8 cellular contexts compared by ENCODE assay signal in the genomic region with DNA sequence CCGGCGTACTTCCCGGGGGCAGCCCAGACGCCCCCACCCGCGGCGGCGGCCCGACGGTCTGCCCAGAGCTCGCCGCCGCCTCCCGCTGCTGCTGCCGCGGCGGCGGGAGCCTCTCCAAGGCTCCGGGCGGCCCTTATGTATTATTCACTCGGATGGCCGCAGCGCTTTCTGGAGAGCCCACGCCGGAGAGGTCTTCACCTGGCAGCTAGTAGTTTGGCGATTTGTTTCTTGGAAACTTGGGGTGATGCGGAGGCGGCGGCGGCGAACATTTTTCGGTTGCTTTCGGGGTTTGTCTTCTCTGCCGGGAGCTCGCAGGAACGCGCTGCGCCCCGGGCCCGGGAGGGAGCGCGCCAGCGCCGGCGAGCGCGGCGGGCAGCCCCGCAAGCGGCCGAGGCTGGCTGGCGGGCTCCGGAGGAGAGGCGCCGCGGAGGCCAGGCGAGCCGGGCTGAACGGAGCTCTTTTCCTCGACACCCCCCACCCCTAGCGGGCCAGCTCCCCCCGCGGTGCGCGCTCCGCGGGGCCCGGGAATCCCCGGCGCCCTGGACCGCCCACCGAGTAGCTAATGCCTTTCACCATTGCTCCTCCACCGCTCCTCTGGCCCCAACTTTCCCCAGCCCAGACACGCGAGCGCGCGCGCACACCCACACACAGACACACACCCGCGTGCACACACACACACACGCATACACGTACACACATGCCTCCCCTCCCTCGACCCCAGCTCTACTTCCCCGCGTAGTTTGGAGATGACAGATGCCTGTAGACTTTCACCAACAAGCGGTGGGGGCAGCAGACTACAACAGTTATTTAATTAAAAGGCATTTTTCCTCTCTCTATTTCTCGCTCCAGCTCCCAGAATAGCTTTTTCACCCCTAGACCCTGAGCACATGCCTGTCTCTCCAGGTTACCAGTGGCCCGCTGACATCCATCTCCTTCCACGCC.
DNase-seq lines count a peak whose midpoint lies in the region; ATAC-seq and TF ChIP-seq lines count a peak whose summit lies in the region.

No MANE protein-coding gene starts in this region.

- peak; percentile 37 for DNase-seq in EH (ENCODE audit: low read depth)
- DNase-seq in activated CD8-positive, alpha-beta memory T cell treated with anti-CD3 and anti-CD28 coated beads, Interleukin-2, amount 50 U/mL, for 4 hours, result peak; percentile 21
- DNase-seq in fibroblast of lung (ENCODE audit: low read depth in 2 of 2), result peak; percentile 57 to 64
- no peak for DNase-seq in natural killer cell treated with Interleukin-12 subunit alpha and Interleukin-12 subunit beta and Interleukin-15 and Interleukin-18, amount 100 ng/mL, for 72 hours (ENCODE audit: low spot score)

- H3K4me3 Mint-ChIP-seq in IgD-negative memory B cell, result peak overlapping the region; percentile 92 to 97 (median 95)
- H3K4me3 Mint-ChIP-seq in natural killer cell treated with Interleukin-12 subunit alpha and Interleukin-12 subunit beta and Interleukin-15 and Interleukin-18, amount 100 ng/mL, for 72 hours, result peak overlapping the region; percentile 70

- H3K9me3 ChIP-seq in fibroblast of lung (ENCODE audit: control insufficient read depth, insufficient read depth, low read depth, low read length), result no peaks in the 10 kb centered on the region

- H3K9me3 Mint-ChIP-seq in IgD-negative memory B cell, result peaks cover 0 to 3% (median 0%) of the 10 kb centered on the region in 3 donors
- no peaks in the 10 kb centered on the region for H3K9me3 Mint-ChIP-seq in natural killer cell treated with Interleukin-12 subunit alpha and Interleukin-12 subunit beta and Interleukin-15 and Interleukin-18, amount 100 ng/mL, for 72 hours

- H3K4me1 Mint-ChIP-seq in IgD-negative memory B cell, result peaks cover 12 to 19% (median 17%) of the 10 kb centered on the region in 3 donors
- H3K4me1 Mint-ChIP-seq in natural killer cell treated with Interleukin-12 subunit alpha and Interleukin-12 subunit beta and Interleukin-15 and Interleukin-18, amount 100 ng/mL, for 72 hours (ENCODE audit: low read depth in 2 of 2), result peaks cover 21 to 27% of the 10 kb centered on the region in 2 donors

- H2AFZ ChIP-seq in fibroblast of lung (ENCODE audit: low read length), result peak overlapping the region; percentile 44

- peak in 1 of 2 donors; percentile 8 for TF ChIP-seq CTCF in fibroblast of lung (conservative IDR thresholded peaks at IDR 0.05 in 1 of 2, IDR thresholded peaks at IDR 0.05 in 1 of 2; ENCODE audit: low read depth in 1 of 2, low read length in 2 of 2)

- H3K36me3 ChIP-seq in fibroblast of lung (ENCODE audit: control insufficient read depth, insufficient read depth, low read length), result no peaks in the 10 kb centered on the region
- no peaks in the 10 kb centered on the region for H3K36me3 ChIP-seq in urinary bladder (ENCODE audit: insufficient read depth)

- peaks cover 5% of the 10 kb centered on the region for H3K4me1 ChIP-seq in fibroblast of lung (ENCODE audit: control insufficient read depth, extremely low read depth, insufficient read depth, low read length)
- H3K4me1 ChIP-seq in urinary bladder (ENCODE audit: insufficient read depth), result peaks cover 1% of the 10 kb centered on the region

- H3K9ac ChIP-seq in fibroblast of lung (ENCODE audit: insufficient read depth, low read length), result no peak overlapping the region

- peaks cover 48% of the 10 kb centered on the region for H3K27me3 Mint-ChIP-seq in IgD-negative memory B cell
- H3K27me3 Mint-ChIP-seq in natural killer cell treated with Interleukin-12 subunit alpha and Interleukin-12 subunit beta and Interleukin-15 and Interleukin-18, amount 100 ng/mL, for 72 hours, result peaks cover 48 to 81% of the 10 kb centered on the region in 2 donors

- H3K27me3 ChIP-seq in fibroblast of lung (ENCODE audit: control insufficient read depth, insufficient read depth, low read length), result no peaks in the 10 kb centered on the region

- under 1% methylated on average over 90 of the region's 90 CpGs for WGBS in urinary bladder

- H3K36me3 Mint-ChIP-seq in IgD-negative memory B cell, result no peaks in the 10 kb centered on the region
- no peaks in the 10 kb centered on the region for H3K36me3 Mint-ChIP-seq in natural killer cell treated with Interleukin-12 subunit alpha and Interleukin-12 subunit beta and Interleukin-15 and Interleukin-18, amount 100 ng/mL, for 72 hours

- peak overlapping the region; percentile 95 for H3K4me2 ChIP-seq in fibroblast of lung (ENCODE audit: extremely low read depth, insufficient read depth, low read length)

- no peaks in the 10 kb centered on the region for H3K79me2 ChIP-seq in fibroblast of lung (ENCODE audit: control insufficient read depth, insufficient read depth, low read length)

- H3K27ac ChIP-seq in fibroblast of lung (ENCODE audit: insufficient read depth, low read length) (no peak overlapping the region), urinary bladder (ENCODE audit: low read depth) (peak overlapping the region; percentile 16)

- peak; percentile 28 to 46 for ATAC-seq in natural killer cell treated with Interleukin-12 subunit alpha and Interleukin-12 subunit beta and Interleukin-15 and Interleukin-18, amount 100 ng/mL, for 72 hours
- ATAC-seq in HG03521 (IDR thresholded peaks at IDR 0.05; ENCODE audit: unreplicated experiment), result no peak
- no peak for ATAC-seq in GM19452 (IDR thresholded peaks at IDR 0.05; ENCODE audit: unreplicated experiment)

- peak overlapping the region; percentile 60 to 68 (median 62) for H3K4me3 ChIP-seq in fibroblast of lung (replicated peaks in 1 of 4; ENCODE audit: control extremely low read depth in 1 of 4, insufficient read depth in 1 of 4, low read depth in 3 of 4, low read length in 4 of 4)
- peak overlapping the region; percentile 68 for H3K4me3 ChIP-seq in urinary bladder (ENCODE audit: low read depth, low read length)

- H4K20me1 ChIP-seq in fibroblast of lung (ENCODE audit: control insufficient read depth, extremely low read depth, insufficient read depth, low read length), result no peaks in the 10 kb centered on the region

- H3K27ac Mint-ChIP-seq in IgD-negative memory B cell, result peak overlapping the region; percentile 15 to 76 (median 31)
- no peak overlapping the region for H3K27ac Mint-ChIP-seq in natural killer cell treated with Interleukin-12 subunit alpha and Interleukin-12 subunit beta and Interleukin-15 and Interleukin-18, amount 100 ng/mL, for 72 hours

Comparison
In these comparisons a context has a peak if more than half of its experiments do, and no peak if none do; other contexts are left out.
1. H3K27ac Mint-ChIP-seq: peak in IgD-negative memory B cell (3 of 3); none in natural killer cell treated with Interleukin-12 subunit alpha and Interleukin-12 subunit beta and Interleukin-15 and Interleukin-18, amount 100 ng/mL, for 72 hours (0 of 2).
2. ATAC-seq: peak in natural killer cell treated with Interleukin-12 subunit alpha and Interleukin-12 subunit beta and Interleukin-15 and Interleukin-18, amount 100 ng/mL, for 72 hours (2 of 2); none in HG03521 (single experiment) and GM19452 (single experiment).